ENCODE assay signal across 16 cellular contexts in the genomic region with DNA sequence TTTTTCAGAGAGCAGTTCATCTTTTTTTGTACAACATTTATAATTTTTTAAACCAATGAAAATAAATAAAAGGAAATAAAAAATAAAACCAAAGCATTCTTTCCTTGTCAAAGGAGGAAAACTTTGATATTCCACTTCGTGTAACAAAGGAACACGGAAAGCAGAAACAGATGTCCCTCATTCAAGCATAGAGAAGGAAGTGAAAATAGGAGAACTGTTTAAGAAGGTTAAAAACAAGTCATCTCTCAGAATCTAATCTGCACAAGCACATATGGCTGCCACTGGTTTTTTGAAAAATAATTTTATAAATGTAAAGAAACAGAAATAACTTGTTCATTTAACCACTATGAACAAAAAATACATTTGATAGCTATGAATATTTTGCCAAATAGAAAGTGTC. TPM values are rescaled to one million over a fixed set of nuclear protein-coding genes. Genes with fewer than 3 reads are reported as not detected.
DNase-seq lines count a peak whose midpoint lies in the region; ATAC-seq and TF ChIP-seq lines count a peak whose summit lies in the region.
"Had no signal": no experiment of that assay in that cellular context is flagged by ENCODE, and none has a peak within 500 bp of the region (broad histone marks: within the 10 kb centered on the region; RNA-seq: fewer than 3 reads in every experiment).

No MANE protein-coding gene starts in this region.

- peaks cover 0 to 5% (median 0%) of the 10 kb centered on the region in 3 donors for H3K9me3 Mint-ChIP-seq in T-cell
- H3K9me3 Mint-ChIP-seq: activated naive CD8-positive, alpha-beta T cell treated with anti-CD3 and anti-CD28 coated beads, Interleukin-2, amount 50 U/mL, for 24 hours had no signal

- H3K36me3 ChIP-seq in upper lobe of left lung, result no peaks in the 10 kb centered on the region

- WGBS in upper lobe of left lung, 2 donors, result 55 to 72% methylated on average over 2 of the region's 2 CpGs

- peaks cover 6 to 18% of the 10 kb centered on the region in 2 donors for H3K27me3 Mint-ChIP-seq in T-cell
- H3K27me3 Mint-ChIP-seq: CD4-positive, CD25-positive, alpha-beta regulatory T cell had no signal

- no peak overlapping the region for H3K27ac Mint-ChIP-seq in T-cell
- H3K27ac Mint-ChIP-seq: activated naive CD8-positive, alpha-beta T cell treated with anti-CD3 and anti-CD28 coated beads, Interleukin-2, amount 50 U/mL, for 24 hours; CD4-positive, CD25-positive, alpha-beta regulatory T cell; stimulated activated naive CD8-positive, alpha-beta T cell treated with anti-CD3 and anti-CD28 coated beads, Interleukin-15, Interleukin-2, amounts not matched to agents 100 ng/mL and 50 ng/mL, for 24 hours had no signal

- no peak overlapping the region for H3K4me3 Mint-ChIP-seq in T-cell
- H3K4me3 Mint-ChIP-seq: activated naive CD8-positive, alpha-beta T cell treated with anti-CD3 and anti-CD28 coated beads, Interleukin-2, amount 50 U/mL, for 24 hours; CD4-positive, CD25-positive, alpha-beta regulatory T cell; central memory CD8-positive, alpha-beta T cell; stimulated activated naive CD8-positive, alpha-beta T cell treated with anti-CD3 and anti-CD28 coated beads, Interleukin-15, Interleukin-2, amounts not matched to agents 100 ng/mL and 50 ng/mL, for 24 hours had no signal

- TF ChIP-seq EP300 in upper lobe of left lung (IDR thresholded peaks at IDR 0.05), result no peak

- POLR2A ChIA-PET in T-cell (lab: Charles Lee), result interaction anchor here in 1 of 2 donors (0.6 kb wide), 1 partner anchor 1417 kb away, joined by 3 read pairs; no protein-coding TSS in a partner anchor

- DNase-seq in globus pallidus (ENCODE audit: low spot score), result peak; percentile 7
- DNase-seq in dermis blood vessel endothelial cell, result no peak
- DNase-seq in upper lobe of left lung, result no peak
- DNase-seq in NCI-H1048 (lab: John Stamatoyannopoulos, UW), result no peak
- no peak for DNase-seq in T-cell
- DNase-seq: activated naive CD8-positive, alpha-beta T cell treated with anti-CD3 and anti-CD28 coated beads, Interleukin-2, amount 50 U/mL, for 24 hours; activated T-cell treated with anti-CD3 and anti-CD28 coated beads, Interleukin-2, amount 50 U/mL, for 48 hours; CD4-positive, CD25-positive, alpha-beta regulatory T cell; NCI-H2171; PC-3; T-helper 1 cell had no signal

- ATAC-seq in GM18858 (IDR thresholded peaks at IDR 0.05; ENCODE audit: unreplicated experiment) (peak; percentile 40), GM21723 (IDR thresholded peaks at IDR 0.05; ENCODE audit: unreplicated experiment) (peak; percentile 55), HG03565 (IDR thresholded peaks at IDR 0.05; ENCODE audit: unreplicated experiment) (peak; percentile 63), upper lobe of left lung (ENCODE audit: low FRiP score in 2 of 2) (no peak), T-cell (replicated peaks in 1 of 4) (no peak)
- ATAC-seq: activated naive CD8-positive, alpha-beta T cell treated with anti-CD3 and anti-CD28 coated beads, Interleukin-2, amount 50 U/mL, for 24 hours; PC-3 had no signal

- no peak for TF ChIP-seq CTCF in upper lobe of left lung (IDR thresholded peaks at IDR 0.05)

- TF ChIP-seq POLR2A in upper lobe of left lung (IDR thresholded peaks at IDR 0.05), result no peak

- no peaks in the 10 kb centered on the region for H3K4me1 Mint-ChIP-seq in T-cell
- H3K4me1 Mint-ChIP-seq: CD4-positive, CD25-positive, alpha-beta regulatory T cell; central memory CD8-positive, alpha-beta T cell had no signal

- H3K36me3 Mint-ChIP-seq in T-cell, result no peaks in the 10 kb centered on the region
- H3K36me3 Mint-ChIP-seq: CD4-positive, CD25-positive, alpha-beta regulatory T cell had no signal

- peaks cover 0 to 5% (median 0%) of the 10 kb centered on the region in 4 donors for H3K4me1 ChIP-seq in upper lobe of left lung

- no peaks in the 10 kb centered on the region for H3K9me3 ChIP-seq in upper lobe of left lung

- H3K27ac ChIP-seq in upper lobe of left lung, result no peak overlapping the region

- CTCF ChIA-PET in T-cell (lab: Charles Lee), result no interaction called here

- no peak overlapping the region for H3K4me3 ChIP-seq in upper lobe of left lung

- H3K27me3 ChIP-seq in upper lobe of left lung, result no peaks in the 10 kb centered on the region

RNA-seq across cellular contexts. Expression of a gene that starts 35.9 kb away (rescaled TPM):
- total RNA-seq in dermis blood vessel endothelial cell, result 62.3 and 67.4 TPM in 2 replicates
- 100 to 1,000 TPM in 1 of 6 donors, 10 to 100 TPM in 5; 36.7 to 111 (median 42.9) TPM for total RNA-seq in upper lobe of left lung
- total RNA-seq in T-cell, result 100 to 1,000 TPM in 2 of 5 donors, 10 to 100 TPM in 3; 55.0 to 139 (median 62.7) TPM

Comparison
In these comparisons a context has a peak if more than half of its experiments do, and no peak if none do; other contexts are left out.
1. ATAC-seq: peak in GM18858 (single experiment), GM21723 (single experiment) and HG03565 (single experiment); none in upper lobe of left lung (0 of 2) and T-cell (0 of 4).